In the genomic region with DNA sequence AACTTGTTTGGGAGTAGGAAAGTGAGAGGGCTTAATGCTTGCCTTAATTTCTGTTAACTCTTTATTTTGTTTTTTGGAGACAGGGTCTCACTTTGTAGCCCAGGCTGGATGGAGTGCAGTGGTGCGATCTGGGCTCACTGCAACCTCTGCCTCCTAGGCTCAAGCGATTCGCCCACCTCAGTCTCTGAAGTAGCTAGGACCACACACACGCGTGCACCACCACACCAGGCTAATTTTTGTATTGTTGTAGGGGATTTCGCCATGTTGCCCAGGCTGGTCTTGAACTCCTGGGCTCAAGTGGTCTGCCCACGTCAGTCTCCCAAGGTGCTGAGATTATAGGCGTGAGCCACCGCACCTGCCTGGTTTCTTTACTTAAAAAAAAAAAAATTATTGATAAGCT, we compare ENCODE assay signal across 8 cellular contexts. TPM values are rescaled to one million over a fixed set of nuclear protein-coding genes. Genes with fewer than 3 reads are reported as not detected.
DNase-seq lines count a peak whose midpoint lies in the region; FAIRE-seq and TF ChIP-seq lines count a peak whose summit lies in the region.
"Had no signal": no experiment of that assay in that cellular context is flagged by ENCODE, and none has a peak within 500 bp of the region (broad histone marks: within the 10 kb centered on the region; RNA-seq: fewer than 3 reads in every experiment).

No MANE protein-coding gene starts in this region.

- no peaks in the 10 kb centered on the region for H3K9me2 ChIP-seq in OCI-LY1 (ENCODE audit: low read depth, low read length)

- H2BK120ac ChIP-seq in H1 (replicated peaks; ENCODE audit: low read depth, low read length) (no peak overlapping the region), trophoblast cell (ENCODE audit: insufficient read depth, low read length, poor library complexity) (no peak overlapping the region)

- H2AFZ ChIP-seq in OCI-LY1 (ENCODE audit: low read length) (no peak overlapping the region), H1 (ENCODE audit: low read length) (no peak overlapping the region), trophoblast cell (ENCODE audit: insufficient read depth, low read length, poor library complexity) (peak overlapping the region; percentile 25)

- no peak for TF ChIP-seq EP300 in H1 (IDR thresholded peaks at IDR 0.05; ENCODE audit: borderline replicate concordance in 1 of 2, low read depth in 2 of 2, low read length in 2 of 2)

- CTCF ChIA-PET in H1 (lab: Charles Lee; ENCODE audit: partially characterized antibody) = interaction anchor here (0.6 to 1.2 kb wide), 3 partner anchors 11 to 232 kb away, joined by 3 to 5 read pairs (median 4); no protein-coding TSS in a partner anchor

- H3K4me3 ChIP-seq in GM12864 (ENCODE audit: low read depth, low read length) = peak overlapping the region; percentile 90
- H3K4me3 ChIP-seq in OCI-LY1 (ENCODE audit: low read depth, low read length, poor library complexity, severe bottlenecking) = peak overlapping the region; percentile 87
- peak overlapping the region in 2 of 4 experiments; percentile 72 to 88; a peak in 2 of 8 replicates for H3K4me3 ChIP-seq in H1 (ENCODE audit: extremely low read depth in 1 of 4, insufficient read depth in 2 of 4, low read depth in 3 of 4, low read length in 4 of 4)
- H3K4me3 ChIP-seq in trophoblast cell (ENCODE audit: low read depth, low read length) = no peak overlapping the region

- no peak for FAIRE-seq in H1 (lab: Jason Lieb, UNC)

- no peak overlapping the region for H2BK20ac ChIP-seq in H1 (ENCODE audit: low read length)

- intact Hi-C loops in head of caudate nucleus (cut with DNase I) = loop anchor here (5.0 kb wide), 1 partner anchor 60 kb away; no protein-coding TSS in a partner anchor

- TF ChIP-seq CTCF in GM12864 (IDR thresholded peaks at IDR 0.05; ENCODE audit: low read depth, low read length, missing control alignments) = no peak
- no peak for TF ChIP-seq CTCF in OCI-LY1 (IDR thresholded peaks at IDR 0.05; ENCODE audit: low read length)
- no peak for TF ChIP-seq CTCF in H1 (IDR thresholded peaks at IDR 0.05; ENCODE audit: control extremely low read depth in 1 of 3, insufficient read depth in 1 of 3, low read depth in 1 of 3, low read length in 3 of 3)

- WGBS in H1 (ENCODE audit: extremely low coverage in 1 of 2, insufficient coverage in 1 of 2, insufficient read length in 1 of 2, insufficient replicate concordance in 2 of 2, low coverage in 1 of 2, low lambda C conversion rate in 2 of 2, missing lambda C conversion rate in 1 of 2), 2 experiments = 92% methylated on average over 9 of the region's 9 CpGs; no CpG with 5 or more reads in 1 of the 2 experiments
- no CpG with 5 or more reads among the region's 9 CpGs for WGBS in trophoblast cell (ENCODE audit: extremely low coverage, insufficient coverage, insufficient read length)

- DNase-seq in GM12864 (ENCODE audit: low read depth) = no peak
- DNase-seq in H1 (ENCODE audit: low read depth in 1 of 2, low spot score in 2 of 2) = no peak
- DNase-seq in trophoblast cell = no peak
- no peak for DNase-seq in head of caudate nucleus
- DNase-seq in MV-4-11 (lab: John Stamatoyannopoulos, UW) = no peak
- no peak for DNase-seq in activated CD4-positive, CD25-positive, alpha-beta regulatory T cell treated with anti-CD3 and anti-CD28 coated beads, Interleukin-2, amount 50 U/mL, for 72 hours
- DNase-seq: NCI-H1092 treated with DMSO at 0.1 percent for 48 hours had no signal

- H4K12ac ChIP-seq in trophoblast cell (ENCODE audit: low read depth, low read length) = no peak overlapping the region

- no peak overlapping the region for H2BK15ac ChIP-seq in H1 (ENCODE audit: low read length)

- H2AK5ac ChIP-seq in H1 (ENCODE audit: low read depth, low read length) (no peak overlapping the region), trophoblast cell (ENCODE audit: low read length) (no peak overlapping the region)

- H3K79me2 ChIP-seq in OCI-LY1 (ENCODE audit: insufficient read depth, low read length) (peaks cover 50% of the 10 kb centered on the region), H1 (ENCODE audit: control insufficient read depth in 1 of 2, insufficient read depth in 2 of 2, low read length in 2 of 2) (peaks cover 19 to 59% of the 10 kb centered on the region in 2 experiments), trophoblast cell (ENCODE audit: control insufficient read depth, insufficient read depth, low read length, poor library complexity) (peaks cover 22% of the 10 kb centered on the region)

- H3K18ac ChIP-seq in H1 (ENCODE audit: extremely low read depth, low read length) = no peak overlapping the region
- H3K18ac ChIP-seq in trophoblast cell (ENCODE audit: low read length) = no peak overlapping the region

- peaks cover 2% of the 10 kb centered on the region; the same call in 1 of the 2 replicates for H3K23me2 ChIP-seq in H1 (ENCODE audit: low read depth, low read length)

- H3K36me3 ChIP-seq in OCI-LY1 (ENCODE audit: insufficient read depth, low read length) (peaks cover 15% of the 10 kb centered on the region; the same call in 1 of the 2 replicates), H1 (ENCODE audit: control insufficient read depth in 2 of 4, insufficient read depth in 4 of 4, low read length in 3 of 4) (peaks cover 0 to 8% (median 3%) of the 10 kb centered on the region in 4 experiments; a peak in 2 of 8 replicates), trophoblast cell (ENCODE audit: control insufficient read depth in 1 of 2, insufficient read depth in 2 of 2, low read length in 2 of 2) (peaks cover 7 to 10% of the 10 kb centered on the region in 2 experiments)

- H3K4me1 ChIP-seq in OCI-LY1 (ENCODE audit: insufficient read depth, low read length, severe bottlenecking) (peaks cover 54% of the 10 kb centered on the region), H1 (replicated peaks in 1 of 4; ENCODE audit: control insufficient read depth in 3 of 4, insufficient read depth in 4 of 4, low read length in 3 of 4) (peaks cover 0 to 4% (median 2%) of the 10 kb centered on the region in 4 experiments; a peak in 4 of 7 replicates), trophoblast cell (ENCODE audit: control insufficient read depth in 1 of 2, insufficient read depth in 2 of 2, low read length in 2 of 2) (peaks cover 12% of the 10 kb centered on the region in 2 experiments)

- H3K4me2 ChIP-seq in OCI-LY1 (ENCODE audit: low read length) (peak overlapping the region; percentile 96), H1 (ENCODE audit: insufficient read depth in 1 of 2, low read depth in 2 of 2, low read length in 2 of 2) (peak overlapping the region; percentile 60 to 74), trophoblast cell (ENCODE audit: low read length) (no peak overlapping the region)

- H3F3A ChIP-seq in OCI-LY1 (ENCODE audit: insufficient read depth, low read length) = no peaks in the 10 kb centered on the region

- H4K8ac ChIP-seq in H1 (ENCODE audit: extremely low read depth, insufficient read depth, low read length) (no peak overlapping the region), trophoblast cell (ENCODE audit: low read depth, low read length) (no peak overlapping the region)

- no peak for TF ChIP-seq RAD21 in H1 (IDR thresholded peaks at IDR 0.05 in 1 of 2, conservative IDR thresholded peaks at IDR 0.05 in 1 of 2; ENCODE audit: low read depth in 2 of 2, low read length in 2 of 2)

- H4K91ac ChIP-seq in H1 (replicated peaks; ENCODE audit: insufficient read length, low read length) = no peak overlapping the region
- H4K91ac ChIP-seq in trophoblast cell (ENCODE audit: low read depth, low read length) = no peak overlapping the region

- H3K4ac ChIP-seq in H1 (replicated peaks; ENCODE audit: insufficient read length, low read depth, low read length) (no peak overlapping the region), trophoblast cell (ENCODE audit: low read depth, low read length) (peak overlapping the region; percentile 93)

- H3K9ac ChIP-seq in OCI-LY1 (ENCODE audit: low read length) (peak overlapping the region; percentile 69; the same call in 1 of the 2 replicates), H1 (replicated peaks in 1 of 4; ENCODE audit: extremely low read depth in 1 of 4, low read depth in 3 of 4, low read length in 3 of 4) (no peak overlapping the region), trophoblast cell (ENCODE audit: low read length) (no peak overlapping the region)

- no peak for TF ChIP-seq POLR2A in H1 (IDR thresholded peaks at IDR 0.05; ENCODE audit: control extremely low read depth in 1 of 2, low read depth in 2 of 2, low read length in 2 of 2)

- H3K14ac ChIP-seq in H1 (ENCODE audit: insufficient read length) (no peak overlapping the region), trophoblast cell (ENCODE audit: low read length) (no peak overlapping the region)

- peaks cover 4% of the 10 kb centered on the region for H3K79me1 ChIP-seq in H1 (ENCODE audit: low read depth, low read length)
- peaks cover 11% of the 10 kb centered on the region for H3K79me1 ChIP-seq in trophoblast cell (ENCODE audit: low read length)

- H3K23ac ChIP-seq in H1 (ENCODE audit: insufficient read length) = no peak overlapping the region
- H3K23ac ChIP-seq in trophoblast cell (ENCODE audit: low read length) = no peak overlapping the region

- H4K20me1 ChIP-seq in OCI-LY1 (ENCODE audit: insufficient read depth, low read length) (no peaks in the 10 kb centered on the region), H1 (replicated peaks in 1 of 2; ENCODE audit: control insufficient read depth in 1 of 2, insufficient read depth in 2 of 2, low read length in 2 of 2) (peaks cover 16 to 25% of the 10 kb centered on the region in 2 experiments)

- H4K5ac ChIP-seq in H1 (ENCODE audit: insufficient read length, low read depth, low read length) = no peak overlapping the region

- H2BK12ac ChIP-seq in H1 (ENCODE audit: low read depth, low read length) (no peak overlapping the region), trophoblast cell (ENCODE audit: low read length) (no peak overlapping the region)

- H3K27me3 ChIP-seq in OCI-LY1 (ENCODE audit: insufficient read depth, low read length) (no peaks in the 10 kb centered on the region), H1 (replicated peaks in 1 of 4; ENCODE audit: control insufficient read depth in 3 of 4, extremely low read depth in 1 of 4, insufficient read depth in 3 of 4, low read length in 3 of 4) (peaks cover 0 to 2% (median 0%) of the 10 kb centered on the region in 4 experiments; a peak in 3 of 7 replicates), trophoblast cell (ENCODE audit: insufficient read depth, low read length) (no peaks in the 10 kb centered on the region)

- peak overlapping the region; percentile 61 for H3K27ac ChIP-seq in OCI-LY1 (ENCODE audit: low read depth, low read length, poor library complexity, severe bottlenecking)
- no peak overlapping the region for H3K27ac ChIP-seq in H1 (ENCODE audit: low read depth, low read length)
- no peak overlapping the region for H3K27ac ChIP-seq in trophoblast cell (ENCODE audit: low read depth, low read length)

- no peak overlapping the region for H3K56ac ChIP-seq in H1 (replicated peaks; ENCODE audit: insufficient read length, low read depth, low read length)

- POLR2A ChIA-PET in H1 (lab: Charles Lee; ENCODE audit: partially characterized antibody) = interaction anchor here (3.9 kb wide), 1 partner anchor 11 kb away, joined by 12 read pairs; no protein-coding TSS in a partner anchor

- no peak overlapping the region for H2BK5ac ChIP-seq in H1 (ENCODE audit: low read depth, low read length)
- H2BK5ac ChIP-seq in trophoblast cell (ENCODE audit: low read depth, low read length, poor library complexity) = no peak overlapping the region

- H3K9me3 ChIP-seq in OCI-LY1 (ENCODE audit: low read length) (no peaks in the 10 kb centered on the region), H1 (ENCODE audit: insufficient read depth in 2 of 2, low read depth in 1 of 2, low read length in 1 of 2) (no peaks in the 10 kb centered on the region), trophoblast cell (ENCODE audit: insufficient read depth, low read depth, low read length) (no peaks in the 10 kb centered on the region)

RNA-seq across cellular contexts. Expression of a gene that starts 1.9 kb away (rescaled TPM):
- total RNA-seq in H1 (2021; fragmentation: NEBNext Ultra II Directional; extraction: Animal tissue kit (Norgen Biotek cat#: 25700)) = 32.8 and 34.1 TPM in 2 replicates
- polyA plus RNA-seq in H1 (2011; rRNA removed) = 22.8 and 25.4 TPM in 2 replicates
- polyA plus RNA-seq in H1 (2011; cell fraction: cytosol; rRNA removed) = 27.9 TPM
- polyA plus RNA-seq in H1 (2011; cell fraction: nucleus; rRNA removed) = 48.3 TPM
- polyA plus RNA-seq in H1 (2012, experiment 1 of 2) = 23.0 to 27.3 TPM (median 25.8 TPM) in 4 replicates
- polyA plus RNA-seq in H1 (2012, experiment 2 of 2) = 17.9 TPM
- 25.0 TPM for polyA plus RNA-seq in H1 (2013, experiment 1 of 2)
- polyA plus RNA-seq in H1 (2013, experiment 2 of 2) = 25.3 TPM
- 38.8 and 40.7 TPM in 2 replicates for polyA minus RNA-seq in H1 (2011; rRNA and poly(A)+ RNA removed)
- 18.9 TPM for polyA minus RNA-seq in H1 (2011; cell fraction: cytosol; rRNA and poly(A)+ RNA removed)
- polyA minus RNA-seq in H1 (2011; cell fraction: nucleus; rRNA and poly(A)+ RNA removed) = 42.4 TPM
- polyA plus RNA-seq in trophoblast cell (2013) = 40.4 and 40.5 TPM in 2 replicates
